ENCODE assay signal across 8 cellular contexts in genomic region chr7:139855498-139856270, GRCh38. TPM values are rescaled to one million over a fixed set of nuclear protein-coding genes. Genes with fewer than 3 reads are reported as not detected.
DNase-seq lines count a peak whose midpoint lies in the region; ATAC-seq, FAIRE-seq and TF ChIP-seq lines count a peak whose summit lies in the region.

No MANE protein-coding gene starts in this region.

- H3K27ac ChIP-seq in BLaER1 (peak overlapping the region; percentile 20), RWPE1 (no peak overlapping the region)

- DNase-seq in activated naive CD8-positive, alpha-beta T cell treated with anti-CD3 and anti-CD28 coated beads for 36 hours: peak; percentile 3
- no peak for DNase-seq in natural killer cell
- no peak for DNase-seq in stimulated activated CD4-positive, alpha-beta T cell treated with anti-CD3 and anti-CD28 coated beads, Interleukin-15, amount 100 ng/mL, for 24 hours
- no peak for DNase-seq in RWPE1 (ENCODE audit: low spot score)
- DNase-seq in D721Med (ENCODE audit: insufficient read length, low spot score): no peak

- no peak overlapping the region for H3K4me3 ChIP-seq in BLaER1

- POLR2A ChIA-PET in RWPE1 (lab: Yijun Ruan, JAX; ENCODE audit: low non-redundant PET): no interaction called here

- no peaks in the 10 kb centered on the region for H4K20me1 ChIP-seq in BLaER1

- no peak for TF ChIP-seq CTCF in natural killer cell (IDR thresholded peaks at IDR 0.05)
- no peak for TF ChIP-seq CTCF in RWPE1 (conservative IDR thresholded peaks at IDR 0.05; ENCODE audit: low read depth)
- no peak for TF ChIP-seq CTCF in D721Med (IDR thresholded peaks at IDR 0.05; ENCODE audit: insufficient read depth, missing control alignments)

- H3K4me1 Mint-ChIP-seq in activated naive CD8-positive, alpha-beta T cell treated with anti-CD3 and anti-CD28 coated beads for 36 hours: peaks cover 24% of the 10 kb centered on the region
- peaks cover 65 to 77% of the 10 kb centered on the region in 2 donors for H3K4me1 Mint-ChIP-seq in natural killer cell

- peak; percentile 79 for ATAC-seq in GM19397 (IDR thresholded peaks at IDR 0.05; ENCODE audit: unreplicated experiment)
- peak; percentile 95 for ATAC-seq in HG03460 (IDR thresholded peaks at IDR 0.05; ENCODE audit: unreplicated experiment)
- ATAC-seq in natural killer cell: peak; percentile 58 to 79 (median 60)

- H3K9ac ChIP-seq in BLaER1: no peak overlapping the region

- peak overlapping the region; percentile 46 for H3K4me2 ChIP-seq in BLaER1

- no peaks in the 10 kb centered on the region for H3K27me3 Mint-ChIP-seq in activated naive CD8-positive, alpha-beta T cell treated with anti-CD3 and anti-CD28 coated beads for 36 hours
- no peaks in the 10 kb centered on the region for H3K27me3 Mint-ChIP-seq in natural killer cell (ENCODE audit: low read depth in 2 of 2)

- CTCF ChIA-PET in RWPE1 (lab: Yijun Ruan, JAX): no interaction called here

- intact Hi-C loops in natural killer cell (cut with micrococcal nuclease): loop anchor here (2.0 kb wide), 2 partner anchors 15 to 35 kb away; no protein-coding TSS in a partner anchor

- H3K4me1 ChIP-seq in BLaER1: peaks cover 24% of the 10 kb centered on the region

- H3K36me3 Mint-ChIP-seq in activated naive CD8-positive, alpha-beta T cell treated with anti-CD3 and anti-CD28 coated beads for 36 hours: no peaks in the 10 kb centered on the region
- no peaks in the 10 kb centered on the region for H3K36me3 Mint-ChIP-seq in natural killer cell

- H3K36me3 ChIP-seq in BLaER1: no peaks in the 10 kb centered on the region

- H3K9me3 ChIP-seq in BLaER1: peaks cover 4% of the 10 kb centered on the region; the same call in 1 of the 2 replicates

- H3K4me3 Mint-ChIP-seq in activated naive CD8-positive, alpha-beta T cell treated with anti-CD3 and anti-CD28 coated beads for 36 hours: no peak overlapping the region
- H3K4me3 Mint-ChIP-seq in natural killer cell: peak overlapping the region; percentile 72

- peak overlapping the region; percentile 68 for H3K27ac Mint-ChIP-seq in activated naive CD8-positive, alpha-beta T cell treated with anti-CD3 and anti-CD28 coated beads for 36 hours
- peak overlapping the region; percentile 87 to 90 for H3K27ac Mint-ChIP-seq in natural killer cell

- FAIRE-seq in D721Med (lab: Jason Lieb, UNC): no peak

- peaks cover 6% of the 10 kb centered on the region for H3K9me3 Mint-ChIP-seq in activated naive CD8-positive, alpha-beta T cell treated with anti-CD3 and anti-CD28 coated beads for 36 hours
- H3K9me3 Mint-ChIP-seq in natural killer cell: no peaks in the 10 kb centered on the region

- H3K27me3 ChIP-seq in BLaER1: no peaks in the 10 kb centered on the region

RNA-seq across cellular contexts. Expression of gene TBXAS1, which starts 26.6 kb away (rescaled TPM):
- total RNA-seq in activated naive CD8-positive, alpha-beta T cell treated with anti-CD3 and anti-CD28 coated beads for 36 hours: 1 to 10 TPM; 1.5 to 1.8 TPM
- total RNA-seq in natural killer cell: 100 to 1,000 TPM in 1 of 3 donors, 10 to 100 TPM in 2; 72.7 to 110 (median 88.7) TPM

Comparison
In these comparisons a context has a peak if more than half of its experiments do, and no peak if none do; other contexts are left out.
1. RNA of gene TBXAS1, which starts 26.6 kb away (total RNA-seq): 72.7 to 110 TPM in natural killer cell; 1.5 to 1.8 TPM in activated naive CD8-positive, alpha-beta T cell treated with anti-CD3 and anti-CD28 coated beads for 36 hours; every median in the first group is over 10 times any median in the second.
2. Peak in every context shown above with its lines, with median percentiles within 50 percentile points of each other: ATAC-seq.